ENCODE assay signal across 20 cellular contexts in genomic region chr1:151402764-151403163, GRCh38. TPM values are rescaled to one million over a fixed set of nuclear protein-coding genes. Genes with fewer than 3 reads are reported as not detected.
DNase-seq lines count a peak whose midpoint lies in the region; ATAC-seq and TF ChIP-seq lines count a peak whose summit lies in the region.
"Had no signal": no experiment of that assay in that cellular context is flagged by ENCODE, and none has a peak within 500 bp of the region (broad histone marks: within the 10 kb centered on the region; RNA-seq: fewer than 3 reads in every experiment).

No MANE protein-coding gene starts in this region.

- peak overlapping the region; percentile 52 for H3K27ac Mint-ChIP-seq in activated CD4-positive, alpha-beta T cell treated with anti-CD3 and anti-CD28 coated beads for 36 hours
- no peak overlapping the region for H3K27ac Mint-ChIP-seq in activated CD4-positive, alpha-beta T cell treated with anti-CD3 and anti-CD28 coated beads, Interleukin-2, amount 10 ng/mL, durations not matched to agents 24 days and 14 days
- H3K27ac Mint-ChIP-seq in brain = peak overlapping the region in 1 of 5 experiments; percentile 99
- H3K27ac Mint-ChIP-seq in nephron = peak overlapping the region in 1 of 3 experiments; percentile 14
- H3K27ac Mint-ChIP-seq in stimulated activated naive B cell treated with anti-CD40 and anti-IgM and Interleukin-4, amounts not matched to agents 10 μg/mL and 1 μg/mL and 100 μg/mL, for 72 hours = no peak overlapping the region

- no peaks in the 10 kb centered on the region for H3K9me2 ChIP-seq in HCT116 (ENCODE audit: insufficient read depth)

- no peak for TF ChIP-seq CTCF in HCT116 (IDR thresholded peaks at IDR 0.05 in 2 of 3, conservative IDR thresholded peaks at IDR 0.05 in 1 of 3; ENCODE audit: borderline replicate concordance in 1 of 3, insufficient read depth in 1 of 3, low read depth in 2 of 3, low read length in 2 of 3)
- TF ChIP-seq CTCF in brain (conservative IDR thresholded peaks at IDR 0.05) = no peak
- TF ChIP-seq CTCF in nephron (IDR thresholded peaks at IDR 0.05; ENCODE audit: unreplicated experiment in 3 of 3) = no peak
- TF ChIP-seq CTCF in lower leg skin (IDR thresholded peaks at IDR 0.05) = no peak

- no TSS peak for BruUV-seq in HCT116 (replicated peaks; lab: Mats Ljungman, UMichigan)

- peaks cover 59% of the 10 kb centered on the region for H3K36me3 Mint-ChIP-seq in activated CD4-positive, alpha-beta T cell treated with anti-CD3 and anti-CD28 coated beads for 36 hours (ENCODE audit: low read depth)
- peaks cover 66% of the 10 kb centered on the region for H3K36me3 Mint-ChIP-seq in activated CD4-positive, alpha-beta T cell treated with anti-CD3 and anti-CD28 coated beads, Interleukin-2, amount 10 ng/mL, durations not matched to agents 24 days and 14 days (ENCODE audit: low read depth)
- H3K36me3 Mint-ChIP-seq in brain (peaks cover 70% of the 10 kb centered on the region), nephron (ENCODE audit: low read depth) (peaks cover 69% of the 10 kb centered on the region)
- H3K36me3 Mint-ChIP-seq in stimulated activated naive B cell treated with anti-CD40 and anti-IgM and Interleukin-4, amounts not matched to agents 10 μg/mL and 1 μg/mL and 100 μg/mL, for 72 hours = peaks cover 39 to 61% of the 10 kb centered on the region in 2 donors

- intact Hi-C loops in activated CD4-positive, alpha-beta T cell treated with anti-CD3 and anti-CD28 coated beads for 36 hours (cut with DNase I, micrococcal nuclease) = loop anchor here in 1 of 2 experiments (5.0 kb wide), 1 partner anchor 205 kb away; the partner anchor contains the start of gene PIP5K1A
- intact Hi-C loops in activated CD4-positive, alpha-beta T cell treated with anti-CD3 and anti-CD28 coated beads, Interleukin-2, amount 10 ng/mL, durations not matched to agents 24 days and 14 days (cut with micrococcal nuclease) = no loop called here
- intact Hi-C loops in HCT116 (cut with micrococcal nuclease) = no loop called here
- intact Hi-C loops in lower leg skin (cut with DNase I; ENCODE audit: low total_unique reads) = no loop called here

- H3K79me2 ChIP-seq in HCT116 (ENCODE audit: insufficient read depth, low read length) = peaks cover 27% of the 10 kb centered on the region

- H3K4me3 ChIP-seq in HCT116 (replicated peaks in 1 of 2; ENCODE audit: low read depth in 1 of 2, low read length in 2 of 2) (no peak overlapping the region), lower leg skin (ENCODE audit: low read depth, poor library complexity, severe bottlenecking) (no peak overlapping the region)
- H3K4me3 ChIP-seq: GM23248, heart left ventricle, lower lobe of right lung, MG63, transverse colon had no signal

- no peak overlapping the region for H3K4me2 ChIP-seq in HCT116 (ENCODE audit: low read length)

- no peaks in the 10 kb centered on the region for H4K20me1 ChIP-seq in HCT116 (ENCODE audit: insufficient read depth)

- POLR2A ChIA-PET in activated CD4-positive, alpha-beta T cell treated with anti-CD3 and anti-CD28 coated beads for 36 hours (lab: Charles Lee) = interaction anchor here (0.9 to 1.4 kb wide), 2 partner anchors 17 to 91 kb away, joined by 3 to 5 read pairs; no protein-coding TSS in a partner anchor
- POLR2A ChIA-PET in HCT116 (lab: Charles Lee) = interaction anchor here (0.6 kb wide), 1 partner anchor 93 kb away, joined by 5 read pairs; no protein-coding TSS in a partner anchor

- H3K27me3 Mint-ChIP-seq in activated CD4-positive, alpha-beta T cell treated with anti-CD3 and anti-CD28 coated beads for 36 hours = no peaks in the 10 kb centered on the region
- no peaks in the 10 kb centered on the region for H3K27me3 Mint-ChIP-seq in activated CD4-positive, alpha-beta T cell treated with anti-CD3 and anti-CD28 coated beads, Interleukin-2, amount 10 ng/mL, durations not matched to agents 24 days and 14 days
- peaks cover 7% of the 10 kb centered on the region for H3K27me3 Mint-ChIP-seq in brain
- no peaks in the 10 kb centered on the region for H3K27me3 Mint-ChIP-seq in nephron (ENCODE audit: low read depth)
- no peaks in the 10 kb centered on the region for H3K27me3 Mint-ChIP-seq in stimulated activated naive B cell treated with anti-CD40 and anti-IgM and Interleukin-4, amounts not matched to agents 10 μg/mL and 1 μg/mL and 100 μg/mL, for 72 hours
- H3K27me3 Mint-ChIP-seq: activated CD4-positive, alpha-beta T cell treated with anti-CD3 and anti-CD28 coated beads, Interleukin-2, amount 10 ng/mL, durations not matched to agents 7 days and 5 days had no signal

- peaks cover 4 to 26% of the 10 kb centered on the region in 2 experiments; a peak in 3 of 4 replicates for H3K4me1 ChIP-seq in HCT116 (ENCODE audit: control insufficient read depth in 1 of 2, insufficient read depth in 2 of 2, low read length in 2 of 2)

- ATAC-seq in activated CD4-positive, alpha-beta T cell treated with anti-CD3 and anti-CD28 coated beads for 36 hours = no peak
- no peak for ATAC-seq in HCT116
- no peak for ATAC-seq in stimulated activated naive B cell treated with anti-CD40 and anti-IgM and Interleukin-4, amounts not matched to agents 10 μg/mL and 1 μg/mL and 100 μg/mL, for 72 hours (replicated peaks)
- ATAC-seq: heart left ventricle, lower lobe of right lung had no signal

- H2AFZ ChIP-seq in HCT116 (ENCODE audit: low read depth, low read length, poor library complexity, severe bottlenecking) = no peak overlapping the region
- H2AFZ ChIP-seq: GM23248 had no signal

- H3K27me3 ChIP-seq in HCT116 (ENCODE audit: insufficient read depth, low read length) = no peaks in the 10 kb centered on the region
- H3K27me3 ChIP-seq: heart left ventricle, MG63, transverse colon had no signal

- no peak for TF ChIP-seq POLR2A in HCT116 (IDR thresholded peaks at IDR 0.05; ENCODE audit: borderline replicate concordance, extremely low read depth, insufficient read depth, insufficient read length)
- no peak for TF ChIP-seq POLR2A in lower leg skin (IDR thresholded peaks at IDR 0.05)

- no peaks in the 10 kb centered on the region for H3K9me3 ChIP-seq in HCT116 (ENCODE audit: control insufficient read depth in 1 of 2, insufficient read depth in 1 of 2, low read depth in 1 of 2, low read length in 2 of 2)
- H3K9me3 ChIP-seq: heart left ventricle, lower lobe of right lung, MG63, transverse colon had no signal

- H3K9ac ChIP-seq in HCT116 (ENCODE audit: low read length) = no peak overlapping the region
- H3K9ac ChIP-seq: GM23248 had no signal

- H3K36me3 ChIP-seq in HCT116 (ENCODE audit: control insufficient read depth in 1 of 2, insufficient read depth in 2 of 2, low read length in 2 of 2) = peaks cover 44 to 48% of the 10 kb centered on the region in 2 experiments

- H3K4me1 Mint-ChIP-seq in activated CD4-positive, alpha-beta T cell treated with anti-CD3 and anti-CD28 coated beads for 36 hours = peaks cover 29% of the 10 kb centered on the region
- peaks cover 23% of the 10 kb centered on the region for H3K4me1 Mint-ChIP-seq in activated CD4-positive, alpha-beta T cell treated with anti-CD3 and anti-CD28 coated beads, Interleukin-2, amount 10 ng/mL, durations not matched to agents 24 days and 14 days
- H3K4me1 Mint-ChIP-seq in brain (peaks cover 31% of the 10 kb centered on the region), nephron (peaks cover 23% of the 10 kb centered on the region)
- peaks cover 18 to 23% of the 10 kb centered on the region in 2 donors for H3K4me1 Mint-ChIP-seq in stimulated activated naive B cell treated with anti-CD40 and anti-IgM and Interleukin-4, amounts not matched to agents 10 μg/mL and 1 μg/mL and 100 μg/mL, for 72 hours

- 68 to 72% methylated on average over 2 of the region's 2 CpGs for WGBS in lower leg skin, 2 donors

- TF ChIP-seq RAD21 in HCT116 (IDR thresholded peaks at IDR 0.05; ENCODE audit: low read depth) = no peak

- no peak overlapping the region for H3K27ac ChIP-seq in HCT116 (ENCODE audit: low read depth, low read length)
- H3K27ac ChIP-seq: heart left ventricle, lower lobe of right lung, transverse colon had no signal

- no peak overlapping the region for H3K4me3 Mint-ChIP-seq in activated CD4-positive, alpha-beta T cell treated with anti-CD3 and anti-CD28 coated beads for 36 hours
- no peak overlapping the region for H3K4me3 Mint-ChIP-seq in activated CD4-positive, alpha-beta T cell treated with anti-CD3 and anti-CD28 coated beads, Interleukin-2, amount 10 ng/mL, durations not matched to agents 24 days and 14 days
- H3K4me3 Mint-ChIP-seq in brain = peak overlapping the region in 4 of 5 experiments; percentile 9 to 92 (median 30)
- peak overlapping the region; percentile 37 to 91 (median 91) for H3K4me3 Mint-ChIP-seq in nephron
- H3K4me3 Mint-ChIP-seq in stimulated activated naive B cell treated with anti-CD40 and anti-IgM and Interleukin-4, amounts not matched to agents 10 μg/mL and 1 μg/mL and 100 μg/mL, for 72 hours = no peak overlapping the region
- H3K4me3 Mint-ChIP-seq: activated CD4-positive, alpha-beta T cell treated with anti-CD3 and anti-CD28 coated beads, Interleukin-2, amount 10 ng/mL, durations not matched to agents 7 days and 5 days had no signal

- no peaks in the 10 kb centered on the region for H3K9me3 Mint-ChIP-seq in activated CD4-positive, alpha-beta T cell treated with anti-CD3 and anti-CD28 coated beads for 36 hours (ENCODE audit: low read depth)
- no peaks in the 10 kb centered on the region for H3K9me3 Mint-ChIP-seq in activated CD4-positive, alpha-beta T cell treated with anti-CD3 and anti-CD28 coated beads, Interleukin-2, amount 10 ng/mL, durations not matched to agents 24 days and 14 days
- no peaks in the 10 kb centered on the region for H3K9me3 Mint-ChIP-seq in brain
- no peaks in the 10 kb centered on the region for H3K9me3 Mint-ChIP-seq in nephron
- no peaks in the 10 kb centered on the region for H3K9me3 Mint-ChIP-seq in stimulated activated naive B cell treated with anti-CD40 and anti-IgM and Interleukin-4, amounts not matched to agents 10 μg/mL and 1 μg/mL and 100 μg/mL, for 72 hours
- H3K9me3 Mint-ChIP-seq: activated CD4-positive, alpha-beta T cell treated with anti-CD3 and anti-CD28 coated beads, Interleukin-2, amount 10 ng/mL, durations not matched to agents 7 days and 5 days had no signal

- DNase-seq in activated CD4-positive, alpha-beta T cell treated with anti-CD3 and anti-CD28 coated beads for 36 hours = no peak
- DNase-seq in activated CD4-positive, alpha-beta T cell treated with anti-CD3 and anti-CD28 coated beads, Interleukin-2, amount 10 ng/mL, durations not matched to agents 24 days and 14 days = no peak
- no peak for DNase-seq in HCT116 (ENCODE audit: low read depth, low spot score)
- no peak for DNase-seq in stimulated activated naive B cell treated with anti-CD40 and anti-IgM and Interleukin-4, amounts not matched to agents 10 μg/mL and 1 μg/mL and 100 μg/mL, for 72 hours
- no peak for DNase-seq in DMS79 (lab: John Stamatoyannopoulos, UW)
- DNase-seq in lower leg skin (ENCODE audit: low spot score in 2 of 2) = no peak
- DNase-seq: activated CD4-positive, alpha-beta T cell treated with anti-CD3 and anti-CD28 coated beads, Interleukin-2, amount 10 ng/mL, durations not matched to agents 7 days and 5 days; amniotic stem cell; C1 segment of cervical spinal cord; central memory CD4-positive, alpha-beta T cell; effector CD4-positive, alpha-beta T cell; GM23248; heart left ventricle; lower lobe of right lung; MG63; stimulated activated naive CD4-positive, alpha-beta T cell; transverse colon had no signal

- RAD21 ChIA-PET in HCT116 (lab: Charles Lee; ENCODE audit: low non-redundant PET in 1 of 2, low total read pairs in 2 of 2, uncharacterized antibody in 2 of 2, unreplicated experiment in 2 of 2) = no interaction called here

- CTCF ChIA-PET in activated CD4-positive, alpha-beta T cell treated with anti-CD3 and anti-CD28 coated beads for 36 hours (lab: Charles Lee) = interaction anchor here (0.5 to 2.5 kb wide), 8 partner anchors 10 to 432 kb away, joined by 3 to 7 read pairs (median 4); partner anchors contain the start of gene CGN
- CTCF ChIA-PET in HCT116 (lab: Charles Lee) = interaction anchor here (0.6 to 1.8 kb wide), 2 partner anchors 100 to 102 kb away, joined by 3 to 5 read pairs; no protein-coding TSS in a partner anchor

RNA-seq across cellular contexts. Expression of gene PSMB4, which starts 3.4 kb away (rescaled TPM):
- total RNA-seq in activated CD4-positive, alpha-beta T cell treated with anti-CD3 and anti-CD28 coated beads for 36 hours = 100 to 1,000 TPM; 315 to 351 TPM
- 452 and 456 TPM in 2 replicates for total RNA-seq in activated CD4-positive, alpha-beta T cell treated with anti-CD3 and anti-CD28 coated beads, Interleukin-2, amount 10 ng/mL, durations not matched to agents 24 days and 14 days
- total RNA-seq in HCT116 (2021; ENCODE audit: unreplicated experiment) = 341 TPM
- 336 and 390 TPM in 2 replicates for polyA plus RNA-seq in HCT116 (2012)
- 397 TPM for polyA plus RNA-seq in brain (ENCODE audit: insufficient read depth, low read depth, low replicate concordance)
- total RNA-seq in lower leg skin = 100 to 1,000 TPM; 188 to 267 (median 213) TPM

RNA-seq across cellular contexts. Expression of gene SELENBP1, which starts 30.3 kb away (rescaled TPM):
- not detected for total RNA-seq in activated CD4-positive, alpha-beta T cell treated with anti-CD3 and anti-CD28 coated beads for 36 hours
- not detected in 2 replicates for total RNA-seq in activated CD4-positive, alpha-beta T cell treated with anti-CD3 and anti-CD28 coated beads, Interleukin-2, amount 10 ng/mL, durations not matched to agents 24 days and 14 days
- 0.42 TPM for total RNA-seq in HCT116 (2021; ENCODE audit: unreplicated experiment)
- not detected in 2 replicates for polyA plus RNA-seq in HCT116 (2012)
- 29.0 TPM for polyA plus RNA-seq in brain (ENCODE audit: insufficient read depth, low read depth, low replicate concordance)
- total RNA-seq in lower leg skin = 10 to 100 TPM; 25.4 to 39.9 (median 38.1) TPM
- total RNA-seq: activated CD4-positive, alpha-beta T cell treated with anti-CD3 and anti-CD28 coated beads, Interleukin-2, amount 10 ng/mL, durations not matched to agents 7 days and 5 days had no signal
- polyA plus RNA-seq: neural cell had no signal

RNA-seq across cellular contexts. Expression of gene RFX5, which starts 55.7 kb away (rescaled TPM):
- 10 to 100 TPM; 47.6 to 50.4 TPM for total RNA-seq in activated CD4-positive, alpha-beta T cell treated with anti-CD3 and anti-CD28 coated beads for 36 hours
- 69.2 and 73.1 TPM in 2 replicates for total RNA-seq in activated CD4-positive, alpha-beta T cell treated with anti-CD3 and anti-CD28 coated beads, Interleukin-2, amount 10 ng/mL, durations not matched to agents 24 days and 14 days
- total RNA-seq in HCT116 (2021; ENCODE audit: unreplicated experiment) (52.7 TPM), lower leg skin (10 to 100 TPM; 13.2 to 23.2 (median 16.7) TPM)
- polyA plus RNA-seq in HCT116 (2012) = 23.2 and 24.2 TPM in 2 replicates
- 33.7 TPM for polyA plus RNA-seq in brain (ENCODE audit: insufficient read depth, low read depth, low replicate concordance)

RNA-seq across cellular contexts. Expression of gene POGZ, which starts 56.5 kb away (rescaled TPM):
- total RNA-seq in activated CD4-positive, alpha-beta T cell treated with anti-CD3 and anti-CD28 coated beads for 36 hours = 100 to 1,000 TPM in 1 of 2 experiments, 10 to 100 TPM in 1; 81.3 to 104 TPM
- total RNA-seq in activated CD4-positive, alpha-beta T cell treated with anti-CD3 and anti-CD28 coated beads, Interleukin-2, amount 10 ng/mL, durations not matched to agents 24 days and 14 days = 82.6 and 86.5 TPM in 2 replicates
- total RNA-seq in HCT116 (2021; ENCODE audit: unreplicated experiment) = 80.6 TPM
- 32.8 and 39.9 TPM in 2 replicates for polyA plus RNA-seq in HCT116 (2012)
- 45.9 TPM for polyA plus RNA-seq in brain (ENCODE audit: insufficient read depth, low read depth, low replicate concordance)
- 10 to 100 TPM; 23.7 to 71.8 (median 26.8) TPM for total RNA-seq in lower leg skin

Comparison
In these comparisons a context has a peak if more than half of its experiments do, and no peak if none do; other contexts are left out.
1. H3K4me3 Mint-ChIP-seq: peak in brain (4 of 5) and nephron (3 of 3); none in activated CD4-positive, alpha-beta T cell treated with anti-CD3 and anti-CD28 coated beads for 36 hours (single experiment), activated CD4-positive, alpha-beta T cell treated with anti-CD3 and anti-CD28 coated beads, Interleukin-2, amount 10 ng/mL, durations not matched to agents 24 days and 14 days (single experiment) and stimulated activated naive B cell treated with anti-CD40 and anti-IgM and Interleukin-4, amounts not matched to agents 10 μg/mL and 1 μg/mL and 100 μg/mL, for 72 hours (0 of 2).
2. RNA of gene SELENBP1, which starts 30.3 kb away (total RNA-seq): 25.4 to 39.9 TPM in lower leg skin; 0.42 TPM in HCT116 (single experiment), not detected in activated CD4-positive, alpha-beta T cell treated with anti-CD3 and anti-CD28 coated beads for 36 hours and not detected in activated CD4-positive, alpha-beta T cell treated with anti-CD3 and anti-CD28 coated beads, Interleukin-2, amount 10 ng/mL, durations not matched to agents 24 days and 14 days; every median in the first group is over 10 times any median in the second.